29 cellular contexts compared by ENCODE assay signal in the genomic region with DNA sequence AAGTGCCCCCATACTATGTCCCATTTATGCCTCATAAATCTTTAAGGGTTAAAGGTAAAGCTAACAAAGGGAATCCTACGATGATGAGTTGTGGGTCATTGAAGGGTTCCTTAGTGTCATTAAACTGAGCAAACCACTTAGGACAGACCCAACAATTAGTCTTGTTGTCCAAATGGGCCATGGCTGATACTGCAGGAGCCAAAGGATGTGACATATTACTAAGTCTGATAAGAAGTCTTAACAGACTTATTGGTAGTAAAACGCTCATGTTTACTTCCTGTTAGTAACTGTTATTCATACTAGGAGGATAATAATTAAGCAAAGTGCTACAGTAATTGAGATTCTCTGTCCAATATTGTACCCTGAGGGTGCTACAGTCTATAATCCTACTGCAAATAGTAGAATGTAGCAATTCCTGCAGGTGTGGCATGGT.
DNase-seq lines count a peak whose midpoint lies in the region; ATAC-seq, FAIRE-seq and TF ChIP-seq lines count a peak whose summit lies in the region.
"Had no signal": no experiment of that assay in that cellular context is flagged by ENCODE, and none has a peak within 500 bp of the region (broad histone marks: within the 10 kb centered on the region; RNA-seq: fewer than 3 reads in every experiment).

No MANE protein-coding gene starts in this region.

- no peak overlapping the region for H3K4me2 ChIP-seq in endothelial cell of umbilical vein (ENCODE audit: insufficient read depth, low read length)

- H3K9ac ChIP-seq in endothelial cell of umbilical vein (replicated peaks; ENCODE audit: extremely low read depth, insufficient read depth, low read length) = no peak overlapping the region

- no peak overlapping the region for H3K4me3 ChIP-seq in endothelial cell of umbilical vein (replicated peaks in 1 of 3; ENCODE audit: insufficient read depth in 1 of 3, low read depth in 1 of 3, low read length in 3 of 3)
- H3K4me3 ChIP-seq: esophagus squamous epithelium, skin epidermis had no signal

- BruUV-seq in Calu3 (replicated peaks; lab: Mats Ljungman, UMichigan) = no TSS peak
- BruUV-seq in endothelial cell of umbilical vein (replicated peaks; lab: Mats Ljungman, UMichigan) = no TSS peak

- no peak for TF ChIP-seq CTCF in Calu3 (IDR thresholded peaks at IDR 0.05; ENCODE audit: unreplicated experiment)
- no peak for TF ChIP-seq CTCF in endothelial cell of umbilical vein (IDR thresholded peaks at IDR 0.05; ENCODE audit: extremely low read depth in 1 of 2, insufficient read depth in 1 of 2, low read depth in 1 of 2, low read length in 2 of 2)

- no peak overlapping the region for H2AFZ ChIP-seq in endothelial cell of umbilical vein (ENCODE audit: low read depth, low read length)

- no peaks in the 10 kb centered on the region for H3K9me3 ChIP-seq in endothelial cell of umbilical vein (replicated peaks; ENCODE audit: control insufficient read depth, insufficient read depth, low read length)

- H3K4me3 Mint-ChIP-seq in Calu3 (ENCODE audit: low read depth, unreplicated experiment) = peak overlapping the region; percentile 47
- H3K4me3 Mint-ChIP-seq: activated CD4-positive, alpha-beta memory T cell treated with anti-CD3 and anti-CD28 coated beads, Interleukin-2, amount 10 ng/mL, durations not matched to agents 7 days and 5 days; brain; H9; mesothelial cell of epicardium; T-helper 2 cell treated with Interferon-gamma antibody and Interleukin-4, amounts not matched to agents 5 μg/mL and 100 μg/mL, for 36 hours; type B pancreatic cell had no signal

- H3K79me2 ChIP-seq in endothelial cell of umbilical vein (ENCODE audit: control insufficient read depth, insufficient read depth, low read length) = peaks cover 6% of the 10 kb centered on the region

- dilution Hi-C loops in endothelial cell of umbilical vein (cut with MboI; ENCODE audit: extremely low pct_ligation_motif_present, low sequenced_read_pairs) = no loop called here

- no peaks in the 10 kb centered on the region for H3K27me3 Mint-ChIP-seq in Calu3 (ENCODE audit: unreplicated experiment)
- H3K27me3 Mint-ChIP-seq: activated CD4-positive, alpha-beta memory T cell treated with anti-CD3 and anti-CD28 coated beads, Interleukin-2, amount 10 ng/mL, durations not matched to agents 7 days and 5 days; brain; naive thymus-derived CD4-positive, alpha-beta T cell; type B pancreatic cell had no signal

- peak; percentile 30 for FAIRE-seq in GM12892 (lab: Jason Lieb, UNC)
- FAIRE-seq in endothelial cell of umbilical vein (lab: Jason Lieb, UNC) = peak; percentile 59
- FAIRE-seq: frontal cortex, G401.6, HepG2 had no signal

- no peak overlapping the region for H3K27ac Mint-ChIP-seq in Calu3 (ENCODE audit: unreplicated experiment)
- H3K27ac Mint-ChIP-seq: activated CD4-positive, alpha-beta memory T cell treated with anti-CD3 and anti-CD28 coated beads, Interleukin-2, amount 10 ng/mL, durations not matched to agents 7 days and 5 days; brain; mesothelial cell of epicardium; naive thymus-derived CD4-positive, alpha-beta T cell; T-helper 2 cell treated with Interferon-gamma antibody and Interleukin-4, amounts not matched to agents 5 μg/mL and 100 μg/mL, for 36 hours; type B pancreatic cell had no signal

- H3K36me3 ChIP-seq in endothelial cell of umbilical vein (ENCODE audit: control insufficient read depth in 2 of 2, extremely low read depth in 1 of 2, insufficient read depth in 2 of 2, low read length in 2 of 2) = no peaks in the 10 kb centered on the region

- no peak for ATAC-seq in HG02623 (IDR thresholded peaks at IDR 0.05; ENCODE audit: unreplicated experiment)
- ATAC-seq: HepG2; left ventricle myocardium superior; naive thymus-derived CD4-positive, alpha-beta T cell; SK-N-SH treated with all-trans-retinoic acid at 6 μM for 48 hours had no signal

- CTCF ChIA-PET in Calu3 (lab: Charles Lee) = no interaction called here
- CTCF ChIA-PET in endothelial cell of umbilical vein (lab: Charles Lee) = no interaction called here

- no peaks in the 10 kb centered on the region for H3K9me1 ChIP-seq in endothelial cell of umbilical vein (replicated peaks; ENCODE audit: control insufficient read depth, extremely low read depth, insufficient read depth, low read length)

- POLR2A ChIA-PET in endothelial cell of umbilical vein (lab: Charles Lee) = no interaction called here

- TF ChIP-seq POLR2A in GM12892 (IDR thresholded peaks at IDR 0.05; ENCODE audit: low read depth, low read length) (no peak), endothelial cell of umbilical vein (IDR thresholded peaks at IDR 0.05; ENCODE audit: low read depth, low read length) (no peak)

- intact Hi-C loops in Calu3 (cut with micrococcal nuclease; ENCODE audit: unreplicated experiment) (no loop called here), endothelial cell of umbilical vein (cut with micrococcal nuclease) (no loop called here)

- H4K20me1 ChIP-seq in endothelial cell of umbilical vein (replicated peaks; ENCODE audit: control insufficient read depth, extremely low read depth, insufficient read depth, low read length) = peaks cover 6% of the 10 kb centered on the region

- H3K27me3 ChIP-seq in endothelial cell of umbilical vein (ENCODE audit: control insufficient read depth in 2 of 2, insufficient read depth in 2 of 2, low read length in 2 of 2) = no peaks in the 10 kb centered on the region
- H3K27me3 ChIP-seq: esophagus squamous epithelium had no signal

- H3K27ac ChIP-seq in endothelial cell of umbilical vein (ENCODE audit: insufficient read depth, low read depth, low read length) = no peak overlapping the region
- no peak overlapping the region for H3K27ac ChIP-seq in substantia nigra (ENCODE audit: low read depth, low read length, poor library complexity, severe bottlenecking)
- H3K27ac ChIP-seq: esophagus squamous epithelium, RWPE1, skin epidermis had no signal

- DNase-seq in Calu3 = no peak
- DNase-seq in GM12892 (ENCODE audit: insufficient read length) = no peak
- DNase-seq in OCI-M1 (lab: John Stamatoyannopoulos, UW) = peak; percentile 50
- DNase-seq in endothelial cell of umbilical vein (ENCODE audit: low read depth, low spot score) = no peak
- DNase-seq in substantia nigra (lab: John Stamatoyannopoulos, UW) = no peak
- no peak for DNase-seq in NCI-H2196 (lab: John Stamatoyannopoulos, UW; ENCODE audit: unreplicated experiment)
- DNase-seq: activated CD4-positive, alpha-beta memory T cell treated with anti-CD3 and anti-CD28 coated beads, Interleukin-2, amount 10 ng/mL, durations not matched to agents 7 days and 5 days; activated effector memory CD4-positive, alpha-beta T cell treated with anti-CD3 and anti-CD28 coated beads, Interleukin-2, amount 50 U/mL, for 16 hours; DMS 273 treated with DMSO at 0.1 percent for 48 hours; effector CD4-positive, alpha-beta T cell; esophagus squamous epithelium; H9; left ventricle myocardium superior; naive thymus-derived CD4-positive, alpha-beta T cell; NCI-H1092 treated with DMSO at 0.1 percent for 48 hours; NCI-H446 treated with DMSO at 0.1 percent for 48 hours; nucleus accumbens; stimulated activated CD4-positive, alpha-beta T cell treated with anti-CD3 and anti-CD28 coated beads, Interleukin-1b, Interleukin-23, amount 100 ng/mL, for 48 hours had no signal

- peaks cover 9% of the 10 kb centered on the region for H3K9me3 Mint-ChIP-seq in Calu3 (ENCODE audit: low read depth, unreplicated experiment)

- peaks cover 12% of the 10 kb centered on the region for H3K36me3 Mint-ChIP-seq in Calu3 (ENCODE audit: insufficient read depth, unreplicated experiment)

- H3K4me1 Mint-ChIP-seq in Calu3 (ENCODE audit: low read depth, unreplicated experiment) = peaks cover 21% of the 10 kb centered on the region
- H3K4me1 Mint-ChIP-seq: mesothelial cell of epicardium had no signal

- peaks cover 6% of the 10 kb centered on the region for H3K4me1 ChIP-seq in endothelial cell of umbilical vein (ENCODE audit: control insufficient read depth, extremely low read depth, insufficient read depth, low read length)

TF ChIP-seq in endothelial cell of umbilical vein, 7 proteins besides CTCF, POLR2A, EP300 and RAD21:
- TF ChIP-seq GATA2 (IDR thresholded peaks at IDR 0.05; ENCODE audit: insufficient read depth, insufficient read length, low read depth, low read length) (no peak), POLR2AphosphoS5 (IDR thresholded peaks at IDR 0.05; ENCODE audit: insufficient read depth, low read depth, low read length) (no peak), FOS (IDR thresholded peaks at IDR 0.05; ENCODE audit: borderline replicate concordance, insufficient read depth, low read length) (no peak), EZH2 (IDR thresholded peaks at IDR 0.05; ENCODE audit: borderline replicate concordance, low read depth, low read length, severe bottlenecking) (no peak), JUN (IDR thresholded peaks at IDR 0.05; ENCODE audit: borderline replicate concordance, insufficient read depth, insufficient read length, low read depth) (no peak), MYC (IDR thresholded peaks at IDR 0.05; ENCODE audit: low read depth, low read length) (no peak)
- TF ChIP-seq, protein P1, sequence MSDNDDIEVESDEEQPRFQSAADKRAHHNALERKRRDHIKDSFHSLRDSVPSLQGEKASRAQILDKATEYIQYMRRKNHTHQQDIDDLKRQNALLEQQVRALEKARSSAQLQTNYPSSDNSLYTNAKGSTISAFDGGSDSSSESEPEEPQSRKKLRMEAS (IDR thresholded peaks at IDR 0.05; ENCODE audit: insufficient read depth, insufficient read length) = no peak
TF ChIP-seq in endothelial cell of umbilical vein: peak in this region for 0.
